Comparison of ENCODE assay signal across 19 cellular contexts in genomic region chr1:151846686-151847227, GRCh38. TPM values are rescaled to one million over a fixed set of nuclear protein-coding genes. Genes with fewer than 3 reads are reported as not detected.
DNase-seq lines count a peak whose midpoint lies in the region; ATAC-seq, FAIRE-seq and TF ChIP-seq lines count a peak whose summit lies in the region.
"Had no signal": no experiment of that assay in that cellular context is flagged by ENCODE, and none has a peak within 500 bp of the region (broad histone marks: within the 10 kb centered on the region; RNA-seq: fewer than 3 reads in every experiment).

No MANE protein-coding gene starts in this region.

- peak in 1 of 2 donors; percentile 39 for DNase-seq in activated T-cell treated with anti-CD3 and anti-CD28 coated beads, Interleukin-2, amount 50 U/mL, for 72 hours
- DNase-seq in activated T-cell treated with anti-CD3 and anti-CD28 coated beads for 4 hours: no peak
- DNase-seq in activated CD4-positive, alpha-beta memory T cell treated with anti-CD3 and anti-CD28 coated beads, Interleukin-2, amount 10 ng/mL, durations not matched to agents 7 days and 5 days: peak; percentile 17
- DNase-seq in smooth muscle cell (lab: John Stamatoyannopoulos, UW; ENCODE audit: unreplicated experiment): no peak
- no peak for DNase-seq in kidney
- DNase-seq: activated T-cell treated with anti-CD3 and anti-CD28 coated beads, Interleukin-2, amount 50 U/mL, for 4 hours; anterior cingulate cortex; DMS53; foreskin melanocyte; KG1; NCI-H1436 treated with DMSO at 0.1 percent for 48 hours; NCI-H345; stimulated activated naive CD4-positive, alpha-beta T cell treated with Interleukin-2 at 50 U/mL for 16 hours had no signal

- peak; percentile 31 to 38 for ATAC-seq in activated T-cell treated with anti-CD3 and anti-CD28 coated beads, Interleukin-2, amount 50 U/mL, for 72 hours (replicated peaks in 1 of 2)
- ATAC-seq in GM18519 (IDR thresholded peaks at IDR 0.05; ENCODE audit: low FRiP score, unreplicated experiment) (no peak), HG03025 (IDR thresholded peaks at IDR 0.05; ENCODE audit: low FRiP score, unreplicated experiment) (no peak)

- no peak overlapping the region for H2AFZ ChIP-seq in smooth muscle cell (ENCODE audit: low read depth)

- no peaks in the 10 kb centered on the region for H3K36me3 ChIP-seq in HEK293 (ENCODE audit: control insufficient read depth in 2 of 2, insufficient read depth in 1 of 2, low read length in 2 of 2)
- H3K36me3 ChIP-seq in smooth muscle cell (ENCODE audit: low read depth): no peaks in the 10 kb centered on the region
- no peaks in the 10 kb centered on the region for H3K36me3 ChIP-seq in kidney (ENCODE audit: control insufficient read depth in 1 of 2, insufficient read depth in 2 of 2, low read length in 2 of 2)

- peak overlapping the region; percentile 88 for H3K27ac Mint-ChIP-seq in activated T-cell treated with anti-CD3 and anti-CD28 coated beads, Interleukin-2, amount 50 U/mL, for 72 hours
- H3K27ac Mint-ChIP-seq in activated CD4-positive, alpha-beta memory T cell treated with anti-CD3 and anti-CD28 coated beads, Interleukin-2, amount 10 ng/mL, durations not matched to agents 7 days and 5 days: peak overlapping the region; percentile 69

- peak overlapping the region; percentile 63 to 65 for H3K4me3 Mint-ChIP-seq in activated T-cell treated with anti-CD3 and anti-CD28 coated beads, Interleukin-2, amount 50 U/mL, for 72 hours
- H3K4me3 Mint-ChIP-seq in activated CD4-positive, alpha-beta memory T cell treated with anti-CD3 and anti-CD28 coated beads, Interleukin-2, amount 10 ng/mL, durations not matched to agents 7 days and 5 days: no peak overlapping the region
- H3K4me3 Mint-ChIP-seq: activated T-cell treated with anti-CD3 and anti-CD28 coated beads, Interleukin-2, amount 50 U/mL, for 4 hours had no signal

- intact Hi-C loops in kidney (cut with DNase I): no loop called here

- peaks cover 38% of the 10 kb centered on the region for H3K4me1 Mint-ChIP-seq in activated T-cell treated with anti-CD3 and anti-CD28 coated beads, Interleukin-2, amount 50 U/mL, for 72 hours (ENCODE audit: low read depth)
- peaks cover 44% of the 10 kb centered on the region for H3K4me1 Mint-ChIP-seq in activated CD4-positive, alpha-beta memory T cell treated with anti-CD3 and anti-CD28 coated beads, Interleukin-2, amount 10 ng/mL, durations not matched to agents 7 days and 5 days

- H3K27ac ChIP-seq in HEK293 (ENCODE audit: extremely low read depth, low read depth, low read length) (no peak overlapping the region), smooth muscle cell (ENCODE audit: low read depth) (peak overlapping the region; percentile 49), kidney (ENCODE audit: low read depth in 2 of 2, low read length in 2 of 2) (no peak overlapping the region)

- H3K27me3 ChIP-seq in smooth muscle cell (ENCODE audit: low read depth): no peaks in the 10 kb centered on the region

- FAIRE-seq in kidney (lab: Jason Lieb, UNC): no peak
- FAIRE-seq: colon, urothelium cell line had no signal

- WGBS in smooth muscle cell (ENCODE audit: low lambda C conversion rate): 80% methylated on average over 8 of the region's 8 CpGs

- no peaks in the 10 kb centered on the region for H3K4me1 ChIP-seq in HEK293 (ENCODE audit: control insufficient read depth, insufficient read depth, low read length)
- H3K4me1 ChIP-seq in smooth muscle cell (ENCODE audit: low read depth): peaks cover 8% of the 10 kb centered on the region
- no peaks in the 10 kb centered on the region for H3K4me1 ChIP-seq in kidney (ENCODE audit: control insufficient read depth in 1 of 2, insufficient read depth in 1 of 2, low read depth in 1 of 2, low read length in 2 of 2)

- no peaks in the 10 kb centered on the region for H3K79me2 ChIP-seq in smooth muscle cell (ENCODE audit: low read depth)

- no peak for TF ChIP-seq CTCF in HEK293 (tag by site-specific recombination; IDR thresholded peaks at IDR 0.05)
- no peak for TF ChIP-seq CTCF in smooth muscle cell (IDR thresholded peaks at IDR 0.05; ENCODE audit: borderline replicate concordance, insufficient read depth, poor library complexity, severe bottlenecking)
- no peak for TF ChIP-seq CTCF in kidney (IDR thresholded peaks at IDR 0.05; ENCODE audit: borderline replicate concordance, extremely low read depth, insufficient read depth)

- H3K4me2 ChIP-seq in smooth muscle cell: peak overlapping the region; percentile 29

- no peaks in the 10 kb centered on the region for H4K20me1 ChIP-seq in smooth muscle cell (ENCODE audit: low read depth)

- H3K9me3 Mint-ChIP-seq in activated T-cell treated with anti-CD3 and anti-CD28 coated beads, Interleukin-2, amount 50 U/mL, for 72 hours: no peaks in the 10 kb centered on the region
- no peaks in the 10 kb centered on the region for H3K9me3 Mint-ChIP-seq in activated CD4-positive, alpha-beta memory T cell treated with anti-CD3 and anti-CD28 coated beads, Interleukin-2, amount 10 ng/mL, durations not matched to agents 7 days and 5 days
- H3K9me3 Mint-ChIP-seq: activated T-cell treated with anti-CD3 and anti-CD28 coated beads, Interleukin-2, amount 50 U/mL, for 4 hours had no signal

- peaks cover 9 to 17% of the 10 kb centered on the region in 2 donors for H3K36me3 Mint-ChIP-seq in activated T-cell treated with anti-CD3 and anti-CD28 coated beads, Interleukin-2, amount 50 U/mL, for 72 hours (ENCODE audit: insufficient read depth in 2 of 2)
- H3K36me3 Mint-ChIP-seq in activated CD4-positive, alpha-beta memory T cell treated with anti-CD3 and anti-CD28 coated beads, Interleukin-2, amount 10 ng/mL, durations not matched to agents 7 days and 5 days (ENCODE audit: low read depth): peaks cover 41% of the 10 kb centered on the region

- H3K9ac ChIP-seq in smooth muscle cell (ENCODE audit: low read depth) (no peak overlapping the region), kidney (ENCODE audit: low read length in 2 of 2) (no peak overlapping the region)

- no peaks in the 10 kb centered on the region for H3K27me3 Mint-ChIP-seq in activated T-cell treated with anti-CD3 and anti-CD28 coated beads, Interleukin-2, amount 50 U/mL, for 72 hours (ENCODE audit: low read depth)
- no peaks in the 10 kb centered on the region for H3K27me3 Mint-ChIP-seq in activated CD4-positive, alpha-beta memory T cell treated with anti-CD3 and anti-CD28 coated beads, Interleukin-2, amount 10 ng/mL, durations not matched to agents 7 days and 5 days

- POLR2A ChIA-PET in HEK293 (lab: Yijun Ruan, JAX): interaction anchor here (0.5 kb wide), 1 partner anchor 7 kb away, joined by 5 read pairs; no protein-coding TSS in a partner anchor
- POLR2A ChIA-PET in activated CD4-positive, alpha-beta memory T cell treated with anti-CD3 and anti-CD28 coated beads, Interleukin-2, amount 10 ng/mL, durations not matched to agents 7 days and 5 days (lab: Charles Lee): interaction anchor here (1.1 to 4.6 kb wide), 2 partner anchors 12 to 83 kb away, joined by 3 to 17 read pairs; partner anchors contain the start of gene MRPL9

- H3K9me3 ChIP-seq in HEK293 (ENCODE audit: control insufficient read depth, insufficient read depth, low read depth, low read length) (no peaks in the 10 kb centered on the region), smooth muscle cell (replicated peaks; ENCODE audit: low read depth) (no peaks in the 10 kb centered on the region), kidney (ENCODE audit: control insufficient read depth in 1 of 2, low read length in 2 of 2) (no peaks in the 10 kb centered on the region)

- no peak overlapping the region for H3K4me3 ChIP-seq in HEK293 (ENCODE audit: low read depth, low read length)
- H3K4me3 ChIP-seq in smooth muscle cell: no peak overlapping the region
- no peak overlapping the region for H3K4me3 ChIP-seq in kidney (ENCODE audit: low read length in 2 of 2)

- CTCF ChIA-PET in HEK293 (lab: Yijun Ruan, JAX): interaction anchor here (0.6 to 1.7 kb wide), 3 partner anchors 10 to 1318 kb away, joined by 3 to 11 read pairs (median 3); partner anchors contain the start of gene LCE2A
- CTCF ChIA-PET in activated CD4-positive, alpha-beta memory T cell treated with anti-CD3 and anti-CD28 coated beads, Interleukin-2, amount 10 ng/mL, durations not matched to agents 7 days and 5 days (lab: Charles Lee): interaction anchor here (1.2 to 2.1 kb wide), 3 partner anchors 10 to 153 kb away, joined by 3 to 6 read pairs (median 4); no protein-coding TSS in a partner anchor

- peaks cover 4% of the 10 kb centered on the region for H3F3A ChIP-seq in smooth muscle cell (ENCODE audit: low read depth)

RNA-seq across cellular contexts. Expression of gene THEM5, which starts 6.8 kb away (rescaled TPM):
- under 1 TPM in 1 of 2 donors, not detected in 1; 0.25 TPM for total RNA-seq in activated T-cell treated with anti-CD3 and anti-CD28 coated beads, Interleukin-2, amount 50 U/mL, for 72 hours
- total RNA-seq in activated CD4-positive, alpha-beta memory T cell treated with anti-CD3 and anti-CD28 coated beads, Interleukin-2, amount 10 ng/mL, durations not matched to agents 7 days and 5 days: not detected
- 0.76 and 2.1 TPM in 2 replicates for total RNA-seq in smooth muscle cell
- polyA plus RNA-seq in smooth muscle cell: 1.0 and 1.3 TPM in 2 replicates
- not detected for total RNA-seq in kidney
- polyA plus RNA-seq in kidney (ENCODE audit: insufficient read depth, low read depth, low replicate concordance): not detected
- total RNA-seq: activated T-cell treated with anti-CD3 and anti-CD28 coated beads, Interleukin-2, amount 50 U/mL, for 4 hours; endothelial cell of umbilical vein had no signal
- polyA plus RNA-seq: endothelial cell of umbilical vein had no signal

RNA-seq across cellular contexts. Expression of gene C2CD4D, which starts 7.1 kb away (rescaled TPM):
- 1 to 10 TPM; 2.1 to 4.4 TPM for total RNA-seq in activated T-cell treated with anti-CD3 and anti-CD28 coated beads, Interleukin-2, amount 50 U/mL, for 72 hours
- total RNA-seq in activated CD4-positive, alpha-beta memory T cell treated with anti-CD3 and anti-CD28 coated beads, Interleukin-2, amount 10 ng/mL, durations not matched to agents 7 days and 5 days: 1 to 10 TPM; 3.0 to 3.7 TPM
- total RNA-seq in smooth muscle cell: not detected in 2 replicates
- 1.2 TPM in 1 of 2 replicates, not detected in the other for polyA plus RNA-seq in smooth muscle cell
- total RNA-seq in kidney: 0.57 TPM
- polyA plus RNA-seq in kidney (ENCODE audit: insufficient read depth, low read depth, low replicate concordance): 0.43 TPM
- total RNA-seq: endothelial cell of umbilical vein had no signal
- polyA plus RNA-seq: endothelial cell of umbilical vein had no signal

RNA-seq across cellular contexts. Expression of gene RORC, which starts 15.2 kb away (rescaled TPM):
- 10 to 100 TPM in 1 of 2 donors, 1 to 10 TPM in 1; 1.8 to 10.3 TPM for total RNA-seq in activated T-cell treated with anti-CD3 and anti-CD28 coated beads, Interleukin-2, amount 50 U/mL, for 72 hours
- 10 to 100 TPM; 25.4 to 25.8 TPM for total RNA-seq in activated CD4-positive, alpha-beta memory T cell treated with anti-CD3 and anti-CD28 coated beads, Interleukin-2, amount 10 ng/mL, durations not matched to agents 7 days and 5 days
- total RNA-seq in smooth muscle cell (not detected in 2 replicates), kidney (19.1 TPM)
- polyA plus RNA-seq in smooth muscle cell (not detected in 2 replicates), kidney (ENCODE audit: insufficient read depth, low read depth, low replicate concordance) (34.5 TPM)
- total RNA-seq: endothelial cell of umbilical vein had no signal
- polyA plus RNA-seq: endothelial cell of umbilical vein had no signal

RNA-seq across cellular contexts. Expression of gene LINGO4, which starts 41.5 kb away (rescaled TPM):
- under 1 TPM; 0.19 to 0.88 TPM for total RNA-seq in activated T-cell treated with anti-CD3 and anti-CD28 coated beads, Interleukin-2, amount 50 U/mL, for 72 hours
- 1 to 10 TPM; 1.2 to 1.3 TPM for total RNA-seq in activated CD4-positive, alpha-beta memory T cell treated with anti-CD3 and anti-CD28 coated beads, Interleukin-2, amount 10 ng/mL, durations not matched to agents 7 days and 5 days
- total RNA-seq in smooth muscle cell (not detected in 2 replicates), kidney (0.41 TPM)
- polyA plus RNA-seq in smooth muscle cell (not detected in 2 replicates), kidney (ENCODE audit: insufficient read depth, low read depth, low replicate concordance) (0.32 TPM)
- total RNA-seq: endothelial cell of umbilical vein had no signal
- polyA plus RNA-seq: endothelial cell of umbilical vein had no signal

RNA-seq across cellular contexts. Expression of gene TDRKH, which starts 56.5 kb away (rescaled TPM):
- total RNA-seq in activated T-cell treated with anti-CD3 and anti-CD28 coated beads, Interleukin-2, amount 50 U/mL, for 72 hours: 10 to 100 TPM; 26.3 to 29.3 TPM
- total RNA-seq in activated CD4-positive, alpha-beta memory T cell treated with anti-CD3 and anti-CD28 coated beads, Interleukin-2, amount 10 ng/mL, durations not matched to agents 7 days and 5 days: 10 to 100 TPM; 27.1 to 30.9 TPM
- total RNA-seq in smooth muscle cell: 3.9 and 8.5 TPM in 2 replicates
- 3.9 and 4.7 TPM in 2 replicates for polyA plus RNA-seq in smooth muscle cell
- total RNA-seq in kidney: 13.5 TPM
- polyA plus RNA-seq in kidney (ENCODE audit: insufficient read depth, low read depth, low replicate concordance): 5.3 TPM

Comparison
In these comparisons a context has a peak if more than half of its experiments do, and no peak if none do; other contexts are left out.
1. ATAC-seq: peak in activated T-cell treated with anti-CD3 and anti-CD28 coated beads, Interleukin-2, amount 50 U/mL, for 72 hours (2 of 2); none in GM18519 (single experiment) and HG03025 (single experiment).